32 cellular contexts compared by ENCODE assay signal in genomic region chr1:110489973-110490542, GRCh38. TPM values are rescaled to one million over a fixed set of nuclear protein-coding genes. Genes with fewer than 3 reads are reported as not detected.
"Had no signal": no experiment of that assay in that cellular context is flagged by ENCODE, and none has a peak within 500 bp of the region (broad histone marks: within the 10 kb centered on the region; RNA-seq: fewer than 3 reads in every experiment).

No MANE protein-coding gene starts in this region.

- H3K9ac ChIP-seq: KMS-11 had no signal

- H3K4me2 ChIP-seq: KMS-11 had no signal

- H3K4me3 ChIP-seq: adrenal gland had no signal

- DNase-seq: activated CD4-positive, alpha-beta T cell treated with anti-CD3 and anti-CD28 coated beads, Interleukin-2, amount 10 ng/mL, durations not matched to agents 24 days and 14 days; activated CD4-positive, alpha-beta T cell treated with anti-CD3 and anti-CD28 coated beads, Interleukin-2, amount 50 U/mL, for 4 hours; activated CD8-positive, alpha-beta T cell treated with anti-CD3 and anti-CD28 coated beads for 36 hours; activated effector memory CD4-positive, alpha-beta T cell treated with anti-CD3 and anti-CD28 coated beads, Interleukin-2, amount 50 U/mL, for 16 hours; activated naive CD4-positive, alpha-beta T cell; activated naive CD4-positive, alpha-beta T cell treated with anti-CD3 and anti-CD28 coated beads, Interleukin-2, amount 50 U/mL, for 16 hours; activated naive CD8-positive, alpha-beta T cell treated with anti-CD3 and anti-CD28 coated beads, Interleukin-2, amount 10 ng/mL, durations not matched to agents 7 days and 5 days; activated T-cell treated with anti-CD3 and anti-CD28 coated beads, Interleukin-2, amount 50 U/mL, for 1 hour; activated T-cell treated with anti-CD3 and anti-CD28 coated beads, Interleukin-2, amount 50 U/mL, for 72 hours; adrenal gland; central memory CD4-positive, alpha-beta T cell; NCI-H1105; NCI-H1417 treated with DMSO at 0.1 percent for 48 hours; NCI-H1930; NCI-H2081 treated with DMSO at 0.1 percent for 48 hours; NCI-H226; NCI-H446 treated with DMSO at 0.1 percent for 48 hours; NCI-H524; PC-3; Right ventricle myocardium superior; SW 1271; T-helper 1 cell; T-helper 2 cell; T-helper 9 cell; WERI-Rb-1 had no signal

- H3K27me3 ChIP-seq: adrenal gland had no signal

- FAIRE-seq: RCC 7860 had no signal

- H3K9me3 ChIP-seq: adrenal gland had no signal

- H3K36me3 ChIP-seq: adrenal gland, WERI-Rb-1 had no signal

- H3K27ac ChIP-seq: adrenal gland, KMS-11, WERI-Rb-1 had no signal

RNA-seq across cellular contexts. Expression of gene KCNA10, which starts 28.9 kb away (rescaled TPM):
- total RNA-seq: activated CD4-positive, alpha-beta T cell treated with anti-CD3 and anti-CD28 coated beads, Interleukin-2, amount 10 ng/mL, durations not matched to agents 24 days and 14 days; activated CD8-positive, alpha-beta memory T cell treated with anti-CD3 and anti-CD28 coated beads for 36 hours; activated CD8-positive, alpha-beta T cell treated with anti-CD3 and anti-CD28 coated beads for 36 hours; activated naive CD8-positive, alpha-beta T cell treated with anti-CD3 and anti-CD28 coated beads, Interleukin-2, amount 10 ng/mL, durations not matched to agents 7 days and 5 days; activated T-cell treated with anti-CD3 and anti-CD28 coated beads, Interleukin-2, amount 50 U/mL, for 72 hours; activated T-helper 17 cell treated with anti-CD3 and anti-CD28 coated beads, Interleukin-2, amount 50 U/mL, for 72 hours; adrenal gland; cerebellum; LHCN-M2; M059J; PC-3; Right ventricle myocardium superior had no signal
- polyA plus RNA-seq: adrenal gland had no signal

RNA-seq across cellular contexts. Expression of gene PROK1, which starts 39.1 kb away (rescaled TPM):
- total RNA-seq: activated CD4-positive, alpha-beta T cell treated with anti-CD3 and anti-CD28 coated beads, Interleukin-2, amount 10 ng/mL, durations not matched to agents 24 days and 14 days; activated CD8-positive, alpha-beta memory T cell treated with anti-CD3 and anti-CD28 coated beads for 36 hours; activated CD8-positive, alpha-beta T cell treated with anti-CD3 and anti-CD28 coated beads for 36 hours; activated naive CD8-positive, alpha-beta T cell treated with anti-CD3 and anti-CD28 coated beads, Interleukin-2, amount 10 ng/mL, durations not matched to agents 7 days and 5 days; activated T-helper 17 cell treated with anti-CD3 and anti-CD28 coated beads, Interleukin-2, amount 50 U/mL, for 72 hours; cerebellum; LHCN-M2; PC-3; Right ventricle myocardium superior had no signal
